In genomic region chr2:199590323-199590915, GRCh38 we compare ENCODE assay signal across 19 cellular contexts.
DNase-seq lines count a peak whose midpoint lies in the region; ATAC-seq, FAIRE-seq and TF ChIP-seq lines count a peak whose summit lies in the region.
"Had no signal": no experiment of that assay in that cellular context is flagged by ENCODE, and none has a peak within 500 bp of the region (broad histone marks: within the 10 kb centered on the region; RNA-seq: fewer than 3 reads in every experiment).

No MANE protein-coding gene starts in this region.

- 14% methylated on average over 2 of the region's 2 CpGs for WGBS in A549 (ENCODE audit: missing lambda C conversion rate)
- 34 to 52% (median 49%) methylated on average over 2 of the region's 2 CpGs for WGBS in stomach, 5 donors
- 46% methylated on average over 2 of the region's 2 CpGs for WGBS in mesenchymal stem cell

- intact Hi-C loops in stomach (cut with DNase I; ENCODE audit: low total_unique reads), result no loop called here

- no peak overlapping the region for H4K8ac ChIP-seq in mesenchymal stem cell (ENCODE audit: low read length)

- H3K4me1 Mint-ChIP-seq in nephron progenitor cell, result peaks cover 80% of the 10 kb centered on the region
- no peaks in the 10 kb centered on the region for H3K4me1 Mint-ChIP-seq in activated T-cell treated with anti-CD3 and anti-CD28 coated beads, Interleukin-2, amount 50 U/mL, for 4 hours (ENCODE audit: low read depth)

- no peak overlapping the region for H2BK15ac ChIP-seq in mesenchymal stem cell (ENCODE audit: low read depth, poor library complexity, severe bottlenecking)

- peak overlapping the region; percentile 55 for H3K4me3 Mint-ChIP-seq in nephron progenitor cell
- H3K4me3 Mint-ChIP-seq in activated T-cell treated with anti-CD3 and anti-CD28 coated beads, Interleukin-2, amount 50 U/mL, for 4 hours, result no peak overlapping the region
- H3K4me3 Mint-ChIP-seq: CD4-positive, alpha-beta T cell had no signal

- no peak overlapping the region for H4K91ac ChIP-seq in mesenchymal stem cell (ENCODE audit: low read length)

- H2BK120ac ChIP-seq in mesenchymal stem cell (ENCODE audit: low read depth, low read length), result no peak overlapping the region

- H3K27me3 ChIP-seq in stomach, result no peaks in the 10 kb centered on the region
- peaks cover 0 to 19% of the 10 kb centered on the region in 2 experiments for H3K27me3 ChIP-seq in mesenchymal stem cell (ENCODE audit: control insufficient read depth in 1 of 2, insufficient read depth in 1 of 2, low read length in 2 of 2)
- H3K27me3 ChIP-seq in HAP-1 (ENCODE audit: low read depth), result no peaks in the 10 kb centered on the region

- CTCF ChIA-PET in A549 (lab: Yijun Ruan, JAX), result no interaction called here

- TF ChIP-seq EP300 in A549 (IDR thresholded peaks at IDR 0.05) (no peak), stomach (IDR thresholded peaks at IDR 0.05) (no peak)

- no peaks in the 10 kb centered on the region for H3K9me3 ChIP-seq in A549
- no peaks in the 10 kb centered on the region for H3K9me3 ChIP-seq in stomach
- H3K9me3 ChIP-seq in mesenchymal stem cell (ENCODE audit: control insufficient read depth, low read length), result no peaks in the 10 kb centered on the region
- H3K9me3 ChIP-seq in HAP-1, result no peaks in the 10 kb centered on the region
- H3K9me3 ChIP-seq: BE2C, SK-N-SH had no signal

- no peak for ATAC-seq in A549
- ATAC-seq in activated T-cell treated with anti-CD3 and anti-CD28 coated beads, Interleukin-2, amount 50 U/mL, for 4 hours, result no peak
- ATAC-seq: K562 had no signal

- H3K27ac Mint-ChIP-seq in nephron progenitor cell, result peak overlapping the region; percentile 84
- H3K27ac Mint-ChIP-seq: CD4-positive, alpha-beta T cell had no signal

- TF ChIP-seq POLR2A in A549 (IDR thresholded peaks at IDR 0.05; ENCODE audit: low read length), result no peak
- no peak for TF ChIP-seq POLR2A in stomach (IDR thresholded peaks at IDR 0.05)

- no peak overlapping the region for H2BK12ac ChIP-seq in mesenchymal stem cell (ENCODE audit: low read length in 2 of 2)

- no peaks in the 10 kb centered on the region for H3K9me3 Mint-ChIP-seq in nephron progenitor cell
- no peaks in the 10 kb centered on the region for H3K9me3 Mint-ChIP-seq in activated T-cell treated with anti-CD3 and anti-CD28 coated beads, Interleukin-2, amount 50 U/mL, for 4 hours
- H3K9me3 Mint-ChIP-seq: CD4-positive, alpha-beta T cell had no signal

- no peak overlapping the region for H3K23ac ChIP-seq in mesenchymal stem cell (ENCODE audit: low read length in 2 of 2)

- H3K36me3 ChIP-seq in stomach, result no peaks in the 10 kb centered on the region
- H3K36me3 ChIP-seq in mesenchymal stem cell (ENCODE audit: control insufficient read depth in 1 of 2, insufficient read depth in 2 of 2, low read depth in 1 of 2, low read length in 2 of 2), result no peaks in the 10 kb centered on the region
- H3K36me3 ChIP-seq in HAP-1 (replicated peaks), result no peaks in the 10 kb centered on the region
- H3K36me3 ChIP-seq: BE2C had no signal

- no peak overlapping the region for H3K18ac ChIP-seq in mesenchymal stem cell (ENCODE audit: low read depth in 1 of 2, low read length in 2 of 2)

- POLR2A ChIA-PET in A549 (lab: Yijun Ruan, JAX), result no interaction called here

- no peak overlapping the region for H3K4ac ChIP-seq in mesenchymal stem cell (ENCODE audit: low read depth in 1 of 2, low read length in 2 of 2)

- H2AFZ ChIP-seq in mesenchymal stem cell (ENCODE audit: low read depth, low read length), result no peak overlapping the region

- H3K14ac ChIP-seq in mesenchymal stem cell (ENCODE audit: low read length in 2 of 2), result no peak overlapping the region

- FAIRE-seq in A549 (lab: Jason Lieb, UNC), result no peak
- FAIRE-seq: K562 had no signal

- no peaks in the 10 kb centered on the region for H3K79me1 ChIP-seq in mesenchymal stem cell (replicated peaks; ENCODE audit: low read length, poor library complexity, severe bottlenecking)

- DNase-seq in A549 (ENCODE audit: low read depth in 1 of 2, low spot score in 1 of 2) (no peak), NCI-H187 treated with DMSO at 0.1 percent for 48 hours (lab: John Stamatoyannopoulos, UW) (peak; percentile 57), SK-MEL-5 (ENCODE audit: low read depth, low spot score) (peak; percentile 51), nephron progenitor cell (peak; percentile 36), stomach (no peak), mesenchymal stem cell (no peak), HAP-1 (ENCODE audit: low spot score in 2 of 2) (no peak)
- no peak for DNase-seq in activated T-cell treated with anti-CD3 and anti-CD28 coated beads, Interleukin-2, amount 50 U/mL, for 4 hours
- DNase-seq: 8988T; BE2C; Calu3; CD4-positive, alpha-beta T cell; GOT3; NCI-H2029; NCI-H510A treated with DMSO at 0.1 percent for 48 hours; NCI-H82; SHP77; SK-N-SH had no signal

- H3K9ac ChIP-seq in mesenchymal stem cell (ENCODE audit: low read length), result no peak overlapping the region
- H3K9ac ChIP-seq: SK-N-SH had no signal

- no peak overlapping the region for H3K27ac ChIP-seq in A549
- no peak overlapping the region for H3K27ac ChIP-seq in stomach
- H3K27ac ChIP-seq in mesenchymal stem cell (ENCODE audit: low read length, poor library complexity, severe bottlenecking), result no peak overlapping the region

- no peak for TF ChIP-seq RAD21 in A549 (conservative IDR thresholded peaks at IDR 0.05 in 1 of 2, IDR thresholded peaks at IDR 0.05 in 1 of 2)

- in situ Hi-C loops in SK-MEL-5 (cut with HindIII; ENCODE audit: low pct_unique_long_range_greater_than_20kb, low sequenced_read_pairs), result no loop called here
- in situ Hi-C loops in HAP-1 (cut with MboI; ENCODE audit: low sequenced_read_pairs), result no loop called here

- H3K36me3 Mint-ChIP-seq in nephron progenitor cell (ENCODE audit: low read depth), result no peaks in the 10 kb centered on the region
- H3K36me3 Mint-ChIP-seq in activated T-cell treated with anti-CD3 and anti-CD28 coated beads, Interleukin-2, amount 50 U/mL, for 4 hours (ENCODE audit: insufficient read depth), result no peaks in the 10 kb centered on the region

- peaks cover 4% of the 10 kb centered on the region for H3K27me3 Mint-ChIP-seq in nephron progenitor cell (ENCODE audit: low read depth, poor library complexity)
- H3K27me3 Mint-ChIP-seq in activated T-cell treated with anti-CD3 and anti-CD28 coated beads, Interleukin-2, amount 50 U/mL, for 4 hours (ENCODE audit: low read depth), result no peaks in the 10 kb centered on the region

- H2BK5ac ChIP-seq in mesenchymal stem cell (ENCODE audit: low read depth, low read length, poor library complexity, severe bottlenecking), result no peak overlapping the region

- H3K4me2 ChIP-seq in A549, result no peak overlapping the region
- no peak overlapping the region for H3K4me2 ChIP-seq in mesenchymal stem cell (ENCODE audit: low read length, poor library complexity, severe bottlenecking)
- H3K4me2 ChIP-seq: SK-N-SH had no signal

- no peaks in the 10 kb centered on the region for H3K4me1 ChIP-seq in A549
- no peaks in the 10 kb centered on the region for H3K4me1 ChIP-seq in stomach
- H3K4me1 ChIP-seq in mesenchymal stem cell (ENCODE audit: control insufficient read depth, insufficient read depth, low read depth, low read length), result no peaks in the 10 kb centered on the region
- peaks cover 30% of the 10 kb centered on the region for H3K4me1 ChIP-seq in HAP-1
- H3K4me1 ChIP-seq: BE2C had no signal

- no peak overlapping the region for H2AK5ac ChIP-seq in mesenchymal stem cell (ENCODE audit: low read length, severe bottlenecking)

- no peak overlapping the region for H3K4me3 ChIP-seq in A549
- no peak overlapping the region for H3K4me3 ChIP-seq in stomach
- H3K4me3 ChIP-seq in mesenchymal stem cell (ENCODE audit: insufficient read depth in 1 of 2, low read depth in 1 of 2, low read length in 2 of 2), result peak overlapping the region in 1 of 2 experiments; percentile 12
- no peak overlapping the region for H3K4me3 ChIP-seq in HAP-1
- H3K4me3 ChIP-seq: K562 had no signal

- TF ChIP-seq CTCF in A549 (IDR thresholded peaks at IDR 0.05), result no peak
- no peak for TF ChIP-seq CTCF in nephron progenitor cell (IDR thresholded peaks at IDR 0.05)
- TF ChIP-seq CTCF in stomach (IDR thresholded peaks at IDR 0.05), result no peak

TF ChIP-seq in A549, 52 proteins besides CTCF, POLR2A, EP300 and RAD21:
- TF ChIP-seq CBX8 (IDR thresholded peaks at IDR 0.05) (peak; percentile 48; the same call in 1 of the 2 replicates), USF2 (IDR thresholded peaks at IDR 0.05) (no peak)

Comparison
In these comparisons a context has a peak if more than half of its experiments do, and no peak if none do; other contexts are left out.
1. DNase-seq: peak in NCI-H187 treated with DMSO at 0.1 percent for 48 hours (single experiment), SK-MEL-5 (single experiment) and nephron progenitor cell (single experiment); none in A549 (0 of 2), stomach (single experiment), mesenchymal stem cell (single experiment), HAP-1 (0 of 2) and activated T-cell treated with anti-CD3 and anti-CD28 coated beads, Interleukin-2, amount 50 U/mL, for 4 hours (single experiment).